Comparison of ENCODE assay signal across 29 cellular contexts in the genomic region with DNA sequence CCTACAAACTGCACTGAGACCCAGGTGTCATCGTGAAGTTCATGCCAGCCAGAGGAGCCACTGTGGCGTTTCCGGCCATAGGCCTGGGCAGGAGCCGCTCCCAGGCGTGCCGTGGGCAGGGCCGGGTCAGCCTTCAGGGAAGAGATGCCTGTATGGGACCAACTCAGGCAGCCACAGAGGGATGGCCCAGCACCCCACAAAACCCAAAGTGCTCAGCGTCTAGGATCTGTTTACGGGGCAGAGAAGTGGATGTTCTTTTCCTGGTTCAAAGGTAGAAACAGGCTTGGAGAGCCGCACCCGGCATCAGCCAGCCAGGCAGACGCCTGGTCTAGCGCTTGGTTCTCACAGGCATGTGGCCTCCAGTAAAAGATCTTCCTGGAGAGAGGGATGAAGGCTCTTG. TPM values are rescaled to one million over a fixed set of nuclear protein-coding genes. Genes with fewer than 3 reads are reported as not detected.
DNase-seq lines count a peak whose midpoint lies in the region; ATAC-seq, FAIRE-seq and TF ChIP-seq lines count a peak whose summit lies in the region.
"Had no signal": no experiment of that assay in that cellular context is flagged by ENCODE, and none has a peak within 500 bp of the region (broad histone marks: within the 10 kb centered on the region; RNA-seq: fewer than 3 reads in every experiment).

No MANE protein-coding gene starts in this region.

- H3K79me2 ChIP-seq in Loucy (ENCODE audit: insufficient read depth, low read length) (peaks cover 43% of the 10 kb centered on the region), mesendoderm (ENCODE audit: control insufficient read depth, insufficient read depth, low read length) (no peaks in the 10 kb centered on the region)

- peaks cover 8% of the 10 kb centered on the region; the same call in 1 of the 2 replicates for H3F3A ChIP-seq in Loucy (ENCODE audit: low read depth)

- H3K4me3 ChIP-seq in A549 = no peak overlapping the region
- H3K4me3 ChIP-seq in Loucy (ENCODE audit: low read length, poor library complexity, severe bottlenecking) = no peak overlapping the region
- H3K4me3 ChIP-seq in mesendoderm (ENCODE audit: low read length) = no peak overlapping the region
- H3K4me3 ChIP-seq: coronary artery, esophagus squamous epithelium, heart right ventricle, pancreas had no signal

- no peaks in the 10 kb centered on the region for H3K9me2 ChIP-seq in Loucy (replicated peaks; ENCODE audit: low read depth, low read length)
- H3K9me2 ChIP-seq: SK-N-SH had no signal

- H3K4me1 ChIP-seq in A549 (peaks cover 25% of the 10 kb centered on the region), Loucy (ENCODE audit: insufficient read depth, low read length, poor library complexity, severe bottlenecking) (peaks cover 69% of the 10 kb centered on the region), mesendoderm (ENCODE audit: control insufficient read depth, low read depth, low read length) (no peaks in the 10 kb centered on the region)
- H3K4me1 ChIP-seq: pancreas had no signal

- H3K36me3 ChIP-seq in Loucy (ENCODE audit: insufficient read depth, low read length) (no peaks in the 10 kb centered on the region), mesendoderm (ENCODE audit: control insufficient read depth, insufficient read depth, low read length) (no peaks in the 10 kb centered on the region)
- H3K36me3 ChIP-seq: esophagus squamous epithelium, heart right ventricle, pancreas had no signal

- H2BK15ac ChIP-seq in mesendoderm (replicated peaks; ENCODE audit: low read depth) = no peak overlapping the region

- no peak overlapping the region for H3K4ac ChIP-seq in mesendoderm (ENCODE audit: low read depth, low read length)

- no peak for TF ChIP-seq RAD21 in A549 (conservative IDR thresholded peaks at IDR 0.05 in 1 of 2, IDR thresholded peaks at IDR 0.05 in 1 of 2)

- no peak overlapping the region for H2BK5ac ChIP-seq in mesendoderm (ENCODE audit: low read length)

- no peak for TF ChIP-seq EP300 in A549 (IDR thresholded peaks at IDR 0.05)

- H3K4me2 ChIP-seq in A549 (no peak overlapping the region), Loucy (ENCODE audit: low read depth, low read length, poor library complexity, severe bottlenecking) (peak overlapping the region; percentile 98), mesendoderm (ENCODE audit: low read length) (no peak overlapping the region)

- no peak overlapping the region for H3K56ac ChIP-seq in mesendoderm (ENCODE audit: low read length)

- H3K18ac ChIP-seq in mesendoderm (ENCODE audit: low read length) = no peak overlapping the region

- H4K20me1 ChIP-seq in Loucy (ENCODE audit: insufficient read depth, low read length, poor library complexity, severe bottlenecking) = peaks cover 9% of the 10 kb centered on the region

- peaks cover 0 to 9% (median 2%) of the 10 kb centered on the region in 3 donors for H3K27me3 Mint-ChIP-seq in immature natural killer cell (ENCODE audit: low read depth in 3 of 3)
- H3K27me3 Mint-ChIP-seq in neural crest cell (ENCODE audit: low read depth) = no peaks in the 10 kb centered on the region
- H3K27me3 Mint-ChIP-seq: activated CD4-positive, alpha-beta T cell treated with anti-CD3 and anti-CD28 coated beads for 36 hours; activated naive CD4-positive, alpha-beta T cell treated with anti-CD3 and anti-CD28 coated beads, Interleukin-2, amount 50 U/mL, for 24 hours; naive B cell had no signal

- no peak for TF ChIP-seq POLR2A in A549 (IDR thresholded peaks at IDR 0.05; ENCODE audit: low read length)

- DNase-seq in A549 (ENCODE audit: low read depth in 1 of 2, low spot score in 1 of 2) (no peak), immature natural killer cell (no peak), neural crest cell (ENCODE audit: low read depth, low spot score) (no peak), mesendoderm (no peak), SHP77 treated with DMSO at 0.1 percent for 48 hours (lab: John Stamatoyannopoulos, UW) (no peak), HEK293T (ENCODE audit: extremely low spot score) (no peak)
- DNase-seq: activated CD4-positive, alpha-beta T cell treated with anti-CD3 and anti-CD28 coated beads for 36 hours; activated CD8-positive, alpha-beta T cell treated with anti-CD3 and anti-CD28 coated beads, Interleukin-2, amount 10 ng/mL, durations not matched to agents 7 days and 5 days; Caco-2; DMS79; esophagus squamous epithelium; foreskin melanocyte; GF-D8; heart right ventricle; KG1; naive B cell; NCI-H146; OCI-M1; pancreas; SK-N-SH; stimulated activated CD4-positive, alpha-beta T cell treated with anti-CD3 and anti-CD28 coated beads, Interleukin-4, amount 100 ng/mL, for 1 hour; T-helper 2 cell had no signal

- no peak overlapping the region for H2AK5ac ChIP-seq in mesendoderm (ENCODE audit: low read length)

- H2BK120ac ChIP-seq in mesendoderm (ENCODE audit: low read depth, low read length) = no peak overlapping the region

- H3K4me3 Mint-ChIP-seq in immature natural killer cell = peak overlapping the region in 1 of 5 donors; percentile 29
- H3K4me3 Mint-ChIP-seq in neural crest cell = peak overlapping the region; percentile 34
- H3K4me3 Mint-ChIP-seq: activated CD4-positive, alpha-beta T cell treated with anti-CD3 and anti-CD28 coated beads for 36 hours; activated CD8-positive, alpha-beta T cell treated with anti-CD3 and anti-CD28 coated beads, Interleukin-2, amount 10 ng/mL, durations not matched to agents 7 days and 5 days; activated naive CD4-positive, alpha-beta T cell treated with anti-CD3 and anti-CD28 coated beads, Interleukin-2, amount 50 U/mL, for 24 hours; stimulated activated effector memory CD8-positive, alpha-beta T cell treated with anti-CD3 and anti-CD28 coated beads, Interleukin-12 subunit alpha, Interleukin-12 subunit beta, amount 100 ng/mL, for 72 hours had no signal

- no peaks in the 10 kb centered on the region for H3K9me3 Mint-ChIP-seq in immature natural killer cell
- H3K9me3 Mint-ChIP-seq in neural crest cell = no peaks in the 10 kb centered on the region
- H3K9me3 Mint-ChIP-seq: activated naive CD4-positive, alpha-beta T cell treated with anti-CD3 and anti-CD28 coated beads, Interleukin-2, amount 50 U/mL, for 24 hours; activated T-helper 2 cell treated with anti-CD3 and anti-CD28 coated beads, Interferon-gamma antibody, Interleukin-2, Interleukin-4, amounts not matched to agents 10 μg/mL and 5 μg/mL and 100 μg/mL, durations not matched to agents 14 hours and 24 hours and 36 hours; stimulated activated effector memory CD8-positive, alpha-beta T cell treated with anti-CD3 and anti-CD28 coated beads, Interleukin-12 subunit alpha, Interleukin-12 subunit beta, amount 100 ng/mL, for 72 hours had no signal

- H2AFZ ChIP-seq in Loucy (ENCODE audit: low read length) = no peak overlapping the region

- no peak for FAIRE-seq in A549 (lab: Jason Lieb, UNC)
- FAIRE-seq: HTR-8/SVneo, pancreas had no signal

- 95% methylated on average over 8 of the region's 13 CpGs for WGBS in A549 (ENCODE audit: missing lambda C conversion rate)
- no CpG with 5 or more reads among the region's 13 CpGs for WGBS in mesendoderm (ENCODE audit: extremely low coverage, insufficient coverage, low lambda C conversion rate)

- H4K5ac ChIP-seq in mesendoderm (ENCODE audit: low read length) = no peak overlapping the region

- ATAC-seq in A549 = no peak
- ATAC-seq in GM21447 (IDR thresholded peaks at IDR 0.05; ENCODE audit: unreplicated experiment) = no peak
- ATAC-seq: activated CD4-positive, alpha-beta T cell treated with anti-CD3 and anti-CD28 coated beads for 36 hours; activated CD8-positive, alpha-beta T cell treated with anti-CD3 and anti-CD28 coated beads, Interleukin-2, amount 10 ng/mL, durations not matched to agents 7 days and 5 days; heart right ventricle; stimulated activated effector memory CD8-positive, alpha-beta T cell treated with anti-CD3 and anti-CD28 coated beads, Interleukin-12 subunit alpha, Interleukin-12 subunit beta, amount 100 ng/mL, for 72 hours had no signal

- H3K4me1 Mint-ChIP-seq in immature natural killer cell (peaks cover 48 to 73% of the 10 kb centered on the region in 2 donors), neural crest cell (peaks cover 37% of the 10 kb centered on the region)

- H3K9me3 ChIP-seq in A549 (no peaks in the 10 kb centered on the region), Loucy (ENCODE audit: insufficient read depth, low read depth, low read length) (no peaks in the 10 kb centered on the region)
- H3K9me3 ChIP-seq: Caco-2, esophagus squamous epithelium, heart right ventricle, pancreas, SK-N-SH had no signal

- H3K23ac ChIP-seq in mesendoderm (ENCODE audit: low read length) = no peak overlapping the region

- peak overlapping the region; percentile 73 to 81; a peak in 4 of 6 replicates for H3K27ac ChIP-seq in A549
- no peak overlapping the region for H3K27ac ChIP-seq in mesendoderm (ENCODE audit: low read depth, low read length)
- H3K27ac ChIP-seq: coronary artery, esophagus squamous epithelium had no signal

- H3K27me3 ChIP-seq in Loucy (ENCODE audit: insufficient read depth, low read length, poor library complexity, severe bottlenecking) (no peaks in the 10 kb centered on the region), mesendoderm (ENCODE audit: insufficient read depth, low read length, poor library complexity) (no peaks in the 10 kb centered on the region)
- H3K27me3 ChIP-seq: heart right ventricle, pancreas had no signal

- no peaks in the 10 kb centered on the region for H3K36me3 Mint-ChIP-seq in immature natural killer cell
- no peaks in the 10 kb centered on the region for H3K36me3 Mint-ChIP-seq in neural crest cell (ENCODE audit: low read depth)
- H3K36me3 Mint-ChIP-seq: activated naive CD4-positive, alpha-beta T cell treated with anti-CD3 and anti-CD28 coated beads, Interleukin-2, amount 50 U/mL, for 24 hours had no signal

- TF ChIP-seq CTCF in A549 (IDR thresholded peaks at IDR 0.05) (no peak), Loucy (conservative IDR thresholded peaks at IDR 0.05; ENCODE audit: low read length) (no peak), neural crest cell (conservative IDR thresholded peaks at IDR 0.05) (no peak)

- H4K8ac ChIP-seq in mesendoderm (ENCODE audit: low read depth, low read length) = no peak overlapping the region

- no peaks in the 10 kb centered on the region for H3K79me1 ChIP-seq in mesendoderm (ENCODE audit: low read length)

- H3K9ac ChIP-seq in Loucy (ENCODE audit: low read depth, low read length, poor library complexity, severe bottlenecking) (no peak overlapping the region), mesendoderm (ENCODE audit: low read length) (no peak overlapping the region)
- H3K9ac ChIP-seq: SK-N-SH had no signal

- CTCF ChIA-PET in A549 (lab: Yijun Ruan, JAX) (interaction anchor here (1.2 to 6.7 kb wide), 3 partner anchors 40 to 224 kb away, joined by 5 to 80 read pairs (median 8); no protein-coding TSS in a partner anchor), HEK293T (lab: Yijun Ruan, JAX) (interaction anchor here (1.0 kb wide), 1 partner anchor 40 kb away, joined by 3 read pairs; no protein-coding TSS in a partner anchor)

- H3K27ac Mint-ChIP-seq in immature natural killer cell (peak overlapping the region in 4 of 6 donors; percentile 35 to 59 (median 52)), neural crest cell (ENCODE audit: unreplicated experiment) (no peak overlapping the region)
- H3K27ac Mint-ChIP-seq: activated CD4-positive, alpha-beta T cell treated with anti-CD3 and anti-CD28 coated beads for 36 hours; activated CD8-positive, alpha-beta T cell treated with anti-CD3 and anti-CD28 coated beads, Interleukin-2, amount 10 ng/mL, durations not matched to agents 7 days and 5 days; activated naive CD4-positive, alpha-beta T cell treated with anti-CD3 and anti-CD28 coated beads, Interleukin-2, amount 50 U/mL, for 24 hours; activated T-helper 2 cell treated with anti-CD3 and anti-CD28 coated beads, Interferon-gamma antibody, Interleukin-2, Interleukin-4, amounts not matched to agents 10 μg/mL and 5 μg/mL and 100 μg/mL, durations not matched to agents 14 hours and 24 hours and 36 hours; stimulated activated effector memory CD8-positive, alpha-beta T cell treated with anti-CD3 and anti-CD28 coated beads, Interleukin-12 subunit alpha, Interleukin-12 subunit beta, amount 100 ng/mL, for 72 hours had no signal

- POLR2A ChIA-PET in A549 (lab: Yijun Ruan, JAX) (no interaction called here), HEK293T (lab: Yijun Ruan, JAX) (no interaction called here)

RNA-seq across cellular contexts. Expression of gene BID, which starts 8.4 kb away (rescaled TPM):
- polyA plus RNA-seq in A549 (2011; rRNA removed) = 50.8 and 62.8 TPM in 2 replicates
- 183 and 208 TPM in 2 replicates for polyA plus RNA-seq in A549 (2012; cell fraction: cytosol; rRNA removed)
- 167 and 250 TPM in 2 replicates for polyA plus RNA-seq in A549 (2012; cell fraction: nucleus; rRNA removed)
- 51.7 to 57.6 TPM (median 56.6 TPM) in 3 replicates for polyA plus RNA-seq in A549 (2017; fragmentation: RNase III; extraction: RNeasy Plus Mini Kit Qiagen cat#74134 plus additional on column Dnase treatment)
- polyA minus RNA-seq in A549 (2011; rRNA and poly(A)+ RNA removed) = 22.6 and 25.3 TPM in 2 replicates
- 100 to 1,000 TPM; 110 to 180 (median 164) TPM for polyA plus RNA-seq in immature natural killer cell
- 26.5 TPM in 2 replicates for total RNA-seq in neural crest cell
- polyA plus RNA-seq in mesendoderm (2013, experiment 1 of 2) = 59.6 TPM
- 60.0 TPM for polyA plus RNA-seq in mesendoderm (2013, experiment 2 of 2)
